ENCODE assay signal across 8 cellular contexts in genomic region chr6:34236423-34237315, GRCh38. TPM values are rescaled to one million over a fixed set of nuclear protein-coding genes. Genes with fewer than 3 reads are reported as not detected.
DNase-seq lines count a peak whose midpoint lies in the region; ATAC-seq and TF ChIP-seq lines count a peak whose summit lies in the region.

Gene HMGA1, plus strand, starts transcription at chr6:34236873. Its CDS starts 3,908 bp downstream, at chr6:34240781.

- peaks cover 0 to 13% of the 10 kb centered on the region in 2 donors for H3K4me1 ChIP-seq in muscle layer of duodenum (ENCODE audit: control insufficient read depth in 1 of 2, insufficient read depth in 2 of 2, low read length in 2 of 2)

- peak within 1 kb of the TSS; percentile 94 for H3K4me3 Mint-ChIP-seq in activated T-cell treated with anti-CD3 and anti-CD28 coated beads, Interleukin-2, amount 50 U/mL, for 24 hours

- H3K9me3 Mint-ChIP-seq in activated T-cell treated with anti-CD3 and anti-CD28 coated beads, Interleukin-2, amount 50 U/mL, for 24 hours, result no peaks in the 10 kb centered on the region

- no peaks in the 10 kb centered on the region for H3K27me3 ChIP-seq in muscle layer of duodenum (ENCODE audit: low read depth, low read length)

- H3K27ac ChIP-seq in muscle layer of duodenum (ENCODE audit: low read length), result peak within 1 kb of the TSS; percentile 79

- peaks cover 37% of the 10 kb centered on the region for H3K36me3 Mint-ChIP-seq in activated T-cell treated with anti-CD3 and anti-CD28 coated beads, Interleukin-2, amount 50 U/mL, for 24 hours (ENCODE audit: low read depth)

- H3K9me3 ChIP-seq in muscle layer of duodenum (ENCODE audit: control insufficient read depth in 1 of 2, low read length in 2 of 2), result no peaks in the 10 kb centered on the region

- peaks cover 46% of the 10 kb centered on the region for H3K4me1 Mint-ChIP-seq in activated T-cell treated with anti-CD3 and anti-CD28 coated beads, Interleukin-2, amount 50 U/mL, for 24 hours (ENCODE audit: low read depth)

- ATAC-seq in GM21529 (IDR thresholded peaks at IDR 0.05; ENCODE audit: unreplicated experiment), result peak; percentile 67
- ATAC-seq in esophagus mucosa, result peak; percentile 81

- H3K4me3 ChIP-seq in Jurkat, Clone E6-1 (ENCODE audit: low read length), result peak within 1 kb of the TSS; percentile 84
- H3K4me3 ChIP-seq in muscle layer of duodenum (ENCODE audit: low read depth in 1 of 2, low read length in 2 of 2), result peak within 1 kb of the TSS; percentile 62 to 82

- peak within 1 kb of the TSS; percentile 96 for H3K27ac Mint-ChIP-seq in activated T-cell treated with anti-CD3 and anti-CD28 coated beads, Interleukin-2, amount 50 U/mL, for 24 hours

- no peaks in the 10 kb centered on the region for H3K27me3 Mint-ChIP-seq in activated T-cell treated with anti-CD3 and anti-CD28 coated beads, Interleukin-2, amount 50 U/mL, for 24 hours

- peak; percentile 97 for DNase-seq in DMS 273 (lab: John Stamatoyannopoulos, UW; ENCODE audit: unreplicated experiment)
- DNase-seq in Jurkat, Clone E6-1 (ENCODE audit: low read depth, low spot score), result peak; percentile 83
- peak; percentile 93 for DNase-seq in activated T-cell treated with anti-CD3 and anti-CD28 coated beads, Interleukin-2, amount 50 U/mL, for 24 hours
- peak; percentile 92 to 93 for DNase-seq in stimulated activated CD8-positive, alpha-beta memory T cell treated with anti-CD3 and anti-CD28 coated beads, Interleukin-7, amount 100 ng/mL, for 4 hours (ENCODE audit: low read depth in 2 of 2)

- peaks cover 6 to 10% of the 10 kb centered on the region in 2 donors for H3K36me3 ChIP-seq in muscle layer of duodenum (ENCODE audit: control insufficient read depth in 1 of 2, insufficient read depth in 2 of 2, low read length in 2 of 2)

TF ChIP-seq in PFSK-1, 5 proteins besides CTCF, POLR2A, EP300 and RAD21:
- peak; percentile 76 for TF ChIP-seq POLR2AphosphoS5 (IDR thresholded peaks at IDR 0.05; ENCODE audit: low read depth, low read length)
- peak; percentile 49 for TF ChIP-seq FOXP2 (optimal IDR thresholded peaks at IDR 0.05; ENCODE audit: borderline replicate concordance, extremely low read depth, extremely low read length, insufficient read depth)
- TF ChIP-seq SIN3A (IDR thresholded peaks at IDR 0.05; ENCODE audit: borderline replicate concordance, insufficient read depth, low read length), result peak; percentile 30; the same call in 1 of the 2 replicates
- TF ChIP-seq, protein P1, sequence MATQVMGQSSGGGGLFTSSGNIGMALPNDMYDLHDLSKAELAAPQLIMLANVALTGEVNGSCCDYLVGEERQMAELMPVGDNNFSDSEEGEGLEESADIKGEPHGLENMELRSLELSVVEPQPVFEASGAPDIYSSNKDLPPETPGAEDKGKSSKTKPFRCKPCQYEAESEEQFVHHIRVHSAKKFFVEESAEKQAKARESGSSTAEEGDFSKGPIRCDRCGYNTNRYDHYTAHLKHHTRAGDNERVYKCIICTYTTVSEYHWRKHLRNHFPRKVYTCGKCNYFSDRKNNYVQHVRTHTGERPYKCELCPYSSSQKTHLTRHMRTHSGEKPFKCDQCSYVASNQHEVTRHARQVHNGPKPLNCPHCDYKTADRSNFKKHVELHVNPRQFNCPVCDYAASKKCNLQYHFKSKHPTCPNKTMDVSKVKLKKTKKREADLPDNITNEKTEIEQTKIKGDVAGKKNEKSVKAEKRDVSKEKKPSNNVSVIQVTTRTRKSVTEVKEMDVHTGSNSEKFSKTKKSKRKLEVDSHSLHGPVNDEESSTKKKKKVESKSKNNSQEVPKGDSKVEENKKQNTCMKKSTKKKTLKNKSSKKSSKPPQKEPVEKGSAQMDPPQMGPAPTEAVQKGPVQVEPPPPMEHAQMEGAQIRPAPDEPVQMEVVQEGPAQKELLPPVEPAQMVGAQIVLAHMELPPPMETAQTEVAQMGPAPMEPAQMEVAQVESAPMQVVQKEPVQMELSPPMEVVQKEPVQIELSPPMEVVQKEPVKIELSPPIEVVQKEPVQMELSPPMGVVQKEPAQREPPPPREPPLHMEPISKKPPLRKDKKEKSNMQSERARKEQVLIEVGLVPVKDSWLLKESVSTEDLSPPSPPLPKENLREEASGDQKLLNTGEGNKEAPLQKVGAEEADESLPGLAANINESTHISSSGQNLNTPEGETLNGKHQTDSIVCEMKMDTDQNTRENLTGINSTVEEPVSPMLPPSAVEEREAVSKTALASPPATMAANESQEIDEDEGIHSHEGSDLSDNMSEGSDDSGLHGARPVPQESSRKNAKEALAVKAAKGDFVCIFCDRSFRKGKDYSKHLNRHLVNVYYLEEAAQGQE (IDR thresholded peaks at IDR 0.05; ENCODE audit: insufficient read depth in 1 of 2, low read depth in 2 of 2, low read length in 2 of 2), result 0 out of 4 replicates have a peak, but pooled peaks of 1 of the 2 experiments have one; percentile 54
- peak; percentile 69; the same call in 1 of the 2 replicates for TF ChIP-seq TAF1 (IDR thresholded peaks at IDR 0.05; ENCODE audit: borderline replicate concordance, insufficient read depth, low read length)

RNA-seq across cellular contexts. Expression of gene HMGA1, which starts in this region (rescaled TPM):
- polyA plus RNA-seq in Jurkat, Clone E6-1 (2012; ENCODE audit: insufficient read depth, insufficient read length), result 492 TPM
- polyA plus RNA-seq in PFSK-1 (2012; ENCODE audit: insufficient read length, low read depth), result 1,183 TPM
- total RNA-seq in esophagus mucosa, result 244 TPM

Comparison
In these comparisons a context has a peak if more than half of its experiments do, and no peak if none do; other contexts are left out.
1. Peak in every context shown above with its lines: DNase-seq, ATAC-seq, H3K4me3 ChIP-seq and H3K27ac ChIP-seq.